17 cellular contexts compared by ENCODE assay signal in the genomic region with DNA sequence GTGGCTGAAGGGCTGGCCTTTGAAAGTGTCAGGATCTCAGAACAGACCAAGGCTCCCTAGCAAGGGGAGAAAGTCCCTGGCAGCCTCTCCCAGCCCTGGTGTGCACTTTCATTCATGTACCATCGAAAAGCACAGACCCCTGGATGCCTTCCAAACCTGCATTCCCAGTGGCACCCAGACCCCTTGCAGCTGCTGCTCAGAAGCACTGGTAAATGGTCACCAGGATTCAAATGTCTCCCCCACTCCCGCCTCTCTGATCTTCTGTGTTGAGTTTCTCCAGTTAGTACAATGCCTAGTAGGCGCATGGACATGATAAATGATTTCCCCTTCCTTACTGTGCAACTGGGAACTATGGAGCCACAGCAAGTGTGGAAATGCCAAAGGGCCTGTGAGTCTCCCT.
DNase-seq lines count a peak whose midpoint lies in the region; FAIRE-seq and TF ChIP-seq lines count a peak whose summit lies in the region.
"Had no signal": no experiment of that assay in that cellular context is flagged by ENCODE, and none has a peak within 500 bp of the region (broad histone marks: within the 10 kb centered on the region; RNA-seq: fewer than 3 reads in every experiment).

No MANE protein-coding gene starts in this region.

- H3K9me3 Mint-ChIP-seq in Calu3 (ENCODE audit: low read depth, unreplicated experiment) (no peaks in the 10 kb centered on the region), nephron progenitor cell (no peaks in the 10 kb centered on the region)
- H3K9me3 Mint-ChIP-seq: activated CD4-positive, alpha-beta T cell treated with anti-CD3 and anti-CD28 coated beads, Interleukin-2, amount 10 ng/mL, durations not matched to agents 7 days and 5 days; activated naive CD8-positive, alpha-beta T cell treated with anti-CD3 and anti-CD28 coated beads, Interleukin-2, amount 10 ng/mL, durations not matched to agents 7 days and 5 days; activated T-cell treated with anti-CD3 and anti-CD28 coated beads, Interleukin-2, amount 50 U/mL, for 24 hours had no signal

- no TSS peak for BruUV-seq in Calu3 (replicated peaks; lab: Mats Ljungman, UMichigan)

- no peak overlapping the region for H3K4me3 ChIP-seq in SJCRH30
- H3K4me3 ChIP-seq: transverse colon had no signal

- no peak for FAIRE-seq in RCC 7860 (lab: Jason Lieb, UNC)

- H3K4me1 Mint-ChIP-seq in Calu3 (ENCODE audit: low read depth, unreplicated experiment): peaks cover 60% of the 10 kb centered on the region
- peaks cover 65% of the 10 kb centered on the region for H3K4me1 Mint-ChIP-seq in nephron progenitor cell
- H3K4me1 Mint-ChIP-seq: activated CD4-positive, alpha-beta T cell treated with anti-CD3 and anti-CD28 coated beads, Interleukin-2, amount 10 ng/mL, durations not matched to agents 7 days and 5 days; activated naive CD8-positive, alpha-beta T cell treated with anti-CD3 and anti-CD28 coated beads, Interleukin-2, amount 10 ng/mL, durations not matched to agents 7 days and 5 days had no signal

- H3K27ac Mint-ChIP-seq in Calu3 (ENCODE audit: unreplicated experiment): peak overlapping the region; percentile 83
- peak overlapping the region; percentile 22 for H3K27ac Mint-ChIP-seq in nephron progenitor cell
- H3K27ac Mint-ChIP-seq: activated CD4-positive, alpha-beta T cell treated with anti-CD3 and anti-CD28 coated beads, Interleukin-2, amount 10 ng/mL, durations not matched to agents 7 days and 5 days; activated naive CD8-positive, alpha-beta T cell treated with anti-CD3 and anti-CD28 coated beads, Interleukin-2, amount 10 ng/mL, durations not matched to agents 7 days and 5 days; activated T-cell treated with anti-CD3 and anti-CD28 coated beads, Interleukin-2, amount 50 U/mL, for 24 hours had no signal

- H3K36me3 Mint-ChIP-seq in Calu3 (ENCODE audit: insufficient read depth, unreplicated experiment): peaks cover 8% of the 10 kb centered on the region
- no peaks in the 10 kb centered on the region for H3K36me3 Mint-ChIP-seq in nephron progenitor cell (ENCODE audit: low read depth)
- H3K36me3 Mint-ChIP-seq: activated naive CD8-positive, alpha-beta T cell treated with anti-CD3 and anti-CD28 coated beads, Interleukin-2, amount 10 ng/mL, durations not matched to agents 7 days and 5 days had no signal

- intact Hi-C loops in Calu3 (cut with micrococcal nuclease; ENCODE audit: unreplicated experiment): no loop called here

- TF ChIP-seq CTCF in Calu3 (IDR thresholded peaks at IDR 0.05; ENCODE audit: unreplicated experiment) (no peak), nephron progenitor cell (IDR thresholded peaks at IDR 0.05) (no peak)

- H3K27ac ChIP-seq in SJCRH30: peak overlapping the region; percentile 63
- peak overlapping the region; percentile 39 for H3K27ac ChIP-seq in epithelial cell of prostate

- H3K4me1 ChIP-seq in SJCRH30: peaks cover 64% of the 10 kb centered on the region

- H3K4me3 Mint-ChIP-seq in Calu3 (ENCODE audit: low read depth, unreplicated experiment) (no peak overlapping the region), nephron progenitor cell (no peak overlapping the region)
- H3K4me3 Mint-ChIP-seq: activated CD4-positive, alpha-beta T cell treated with anti-CD3 and anti-CD28 coated beads, Interleukin-2, amount 10 ng/mL, durations not matched to agents 7 days and 5 days; activated naive CD8-positive, alpha-beta T cell treated with anti-CD3 and anti-CD28 coated beads, Interleukin-2, amount 10 ng/mL, durations not matched to agents 7 days and 5 days; activated T-cell treated with anti-CD3 and anti-CD28 coated beads, Interleukin-2, amount 50 U/mL, for 24 hours had no signal

- H3K9me3 ChIP-seq in SJCRH30 (replicated peaks): no peaks in the 10 kb centered on the region
- H3K9me3 ChIP-seq: transverse colon had no signal

- CTCF ChIA-PET in Calu3 (lab: Charles Lee): no interaction called here

- H3K27me3 ChIP-seq in SJCRH30: no peaks in the 10 kb centered on the region
- H3K27me3 ChIP-seq: transverse colon had no signal

- H3K36me3 ChIP-seq in SJCRH30: no peaks in the 10 kb centered on the region; the same call in 1 of the 2 replicates
- H3K36me3 ChIP-seq: transverse colon had no signal

- H3K27me3 Mint-ChIP-seq in Calu3 (ENCODE audit: unreplicated experiment) (no peaks in the 10 kb centered on the region), nephron progenitor cell (ENCODE audit: low read depth, poor library complexity) (peaks cover 41% of the 10 kb centered on the region)
- H3K27me3 Mint-ChIP-seq: activated CD4-positive, alpha-beta T cell treated with anti-CD3 and anti-CD28 coated beads, Interleukin-2, amount 10 ng/mL, durations not matched to agents 7 days and 5 days; activated naive CD8-positive, alpha-beta T cell treated with anti-CD3 and anti-CD28 coated beads, Interleukin-2, amount 10 ng/mL, durations not matched to agents 7 days and 5 days; activated T-cell treated with anti-CD3 and anti-CD28 coated beads, Interleukin-2, amount 50 U/mL, for 24 hours had no signal

- DNase-seq in Calu3: no peak
- peak; percentile 88 to 92 for DNase-seq in SJCRH30
- DNase-seq in epithelial cell of prostate (ENCODE audit: low read depth, low spot score): no peak
- no peak for DNase-seq in nephron progenitor cell
- DNase-seq in mesenteric fat pad (ENCODE audit: low spot score): no peak
- DNase-seq in SKM-1 (lab: John Stamatoyannopoulos, UW; ENCODE audit: unreplicated experiment): no peak
- DNase-seq in RCC 7860 (ENCODE audit: low spot score): no peak
- no peak for DNase-seq in NCI-H69 (lab: John Stamatoyannopoulos, UW)
- DNase-seq: activated CD4-positive, alpha-beta T cell treated with anti-CD3 and anti-CD28 coated beads, Interleukin-2, amount 10 ng/mL, durations not matched to agents 7 days and 5 days; activated naive CD8-positive, alpha-beta T cell treated with anti-CD3 and anti-CD28 coated beads, Interleukin-2, amount 10 ng/mL, durations not matched to agents 7 days and 5 days; activated T-cell treated with anti-CD3 and anti-CD28 coated beads, Interleukin-2, amount 50 U/mL, for 24 hours; hippocampal formation; MV-4-11; NCI-H2081 treated with DMSO at 0.1 percent for 48 hours; NCI-H748 treated with DMSO at 0.1 percent for 48 hours; SHP77 had no signal

Comparison
In these comparisons a context has a peak if more than half of its experiments do, and no peak if none do; other contexts are left out.
1. DNase-seq: peak in SJCRH30 (2 of 2); none in Calu3 (single experiment), epithelial cell of prostate (single experiment), nephron progenitor cell (single experiment), mesenteric fat pad (single experiment), SKM-1 (single experiment), RCC 7860 (single experiment) and NCI-H69 (single experiment).